Comparison of ENCODE assay signal across 10 cellular contexts in the genomic region with DNA sequence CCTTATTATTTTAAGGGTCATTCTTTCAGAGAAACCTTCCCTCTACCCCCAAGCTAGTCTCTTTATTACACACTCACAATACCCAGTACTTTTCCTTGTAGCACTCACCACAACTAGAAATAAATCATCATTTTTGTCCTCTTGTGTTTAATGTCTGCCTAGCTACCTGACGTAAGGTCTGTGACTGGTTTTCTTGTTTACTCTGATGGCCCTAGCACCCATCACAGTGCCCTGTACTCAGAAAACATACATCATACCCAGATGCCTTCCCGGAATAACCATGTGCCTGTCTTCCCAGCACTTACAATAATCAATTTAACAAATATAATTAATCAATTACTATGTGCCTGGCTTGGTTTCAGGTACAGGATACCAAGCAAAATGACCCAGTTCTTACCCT. TPM values are rescaled to one million over a fixed set of nuclear protein-coding genes. Genes with fewer than 3 reads are reported as not detected.
DNase-seq lines count a peak whose midpoint lies in the region; ATAC-seq, FAIRE-seq and TF ChIP-seq lines count a peak whose summit lies in the region.
"Had no signal": no experiment of that assay in that cellular context is flagged by ENCODE, and none has a peak within 500 bp of the region (broad histone marks: within the 10 kb centered on the region; RNA-seq: fewer than 3 reads in every experiment).

No MANE protein-coding gene starts in this region.

- no peaks in the 10 kb centered on the region for H3K9me3 Mint-ChIP-seq in activated naive CD4-positive, alpha-beta T cell treated with anti-CD3 and anti-CD28 coated beads, Interleukin-2, amount 10 ng/mL, durations not matched to agents 7 days and 5 days
- H3K9me3 Mint-ChIP-seq in activated T-helper 2 cell treated with anti-CD3 and anti-CD28 coated beads, Interferon-gamma antibody, Interleukin-2, Interleukin-4, amounts not matched to agents 10 μg/mL and 5 μg/mL and 100 μg/mL, durations not matched to agents 14 hours and 24 hours and 36 hours = no peaks in the 10 kb centered on the region

- H3K27ac Mint-ChIP-seq in activated naive CD4-positive, alpha-beta T cell treated with anti-CD3 and anti-CD28 coated beads, Interleukin-2, amount 10 ng/mL, durations not matched to agents 7 days and 5 days = peak overlapping the region; percentile 85
- H3K27ac Mint-ChIP-seq in activated T-helper 2 cell treated with anti-CD3 and anti-CD28 coated beads, Interferon-gamma antibody, Interleukin-2, Interleukin-4, amounts not matched to agents 10 μg/mL and 5 μg/mL and 100 μg/mL, durations not matched to agents 14 hours and 24 hours and 36 hours = peak overlapping the region; percentile 98

- DNase-seq in activated naive CD4-positive, alpha-beta T cell treated with anti-CD3 and anti-CD28 coated beads, Interleukin-2, amount 10 ng/mL, durations not matched to agents 7 days and 5 days = no peak
- DNase-seq in activated naive CD4-positive, alpha-beta T cell (lab: John Stamatoyannopoulos, UW) = no peak
- DNase-seq in activated T-helper 2 cell treated with anti-CD3 and anti-CD28 coated beads, Interferon-gamma antibody, Interleukin-2, Interleukin-4, amounts not matched to agents 10 μg/mL and 5 μg/mL and 100 μg/mL, durations not matched to agents 14 hours and 24 hours and 36 hours (ENCODE audit: low spot score) = no peak
- DNase-seq in frontal cortex (ENCODE audit: low spot score in 2 of 2) = no peak
- DNase-seq in D721Med (ENCODE audit: insufficient read length, low spot score) = no peak

- no peak overlapping the region for H3K4me3 ChIP-seq in iPS-18a (ENCODE audit: low read length)
- no peak overlapping the region for H3K4me3 ChIP-seq in stomach smooth muscle (ENCODE audit: low read length in 2 of 2)
- H3K4me3 ChIP-seq: mucosa of descending colon had no signal

- intact Hi-C loops in activated T-helper 2 cell treated with anti-CD3 and anti-CD28 coated beads, Interferon-gamma antibody, Interleukin-2, Interleukin-4, amounts not matched to agents 10 μg/mL and 5 μg/mL and 100 μg/mL, durations not matched to agents 14 hours and 24 hours and 36 hours (cut with micrococcal nuclease) = no loop called here

- H3K4me3 Mint-ChIP-seq in activated naive CD4-positive, alpha-beta T cell treated with anti-CD3 and anti-CD28 coated beads, Interleukin-2, amount 10 ng/mL, durations not matched to agents 7 days and 5 days = no peak overlapping the region
- peak overlapping the region; percentile 66 for H3K4me3 Mint-ChIP-seq in activated T-helper 2 cell treated with anti-CD3 and anti-CD28 coated beads, Interferon-gamma antibody, Interleukin-2, Interleukin-4, amounts not matched to agents 10 μg/mL and 5 μg/mL and 100 μg/mL, durations not matched to agents 14 hours and 24 hours and 36 hours (ENCODE audit: low read depth)

- FAIRE-seq in frontal cortex (lab: Jason Lieb, UNC) (no peak), D721Med (lab: Jason Lieb, UNC) (no peak)
- FAIRE-seq: endometrium had no signal

- H3K9me3 ChIP-seq in iPS-18a (ENCODE audit: control insufficient read depth, low read depth, low read length) (no peaks in the 10 kb centered on the region), stomach smooth muscle (ENCODE audit: control insufficient read depth in 2 of 2, low read length in 2 of 2) (no peaks in the 10 kb centered on the region)
- H3K9me3 ChIP-seq: mucosa of descending colon had no signal

- peaks cover 3% of the 10 kb centered on the region for H3K36me3 Mint-ChIP-seq in activated naive CD4-positive, alpha-beta T cell treated with anti-CD3 and anti-CD28 coated beads, Interleukin-2, amount 10 ng/mL, durations not matched to agents 7 days and 5 days
- peaks cover 4% of the 10 kb centered on the region for H3K36me3 Mint-ChIP-seq in activated T-helper 2 cell treated with anti-CD3 and anti-CD28 coated beads, Interferon-gamma antibody, Interleukin-2, Interleukin-4, amounts not matched to agents 10 μg/mL and 5 μg/mL and 100 μg/mL, durations not matched to agents 14 hours and 24 hours and 36 hours (ENCODE audit: low read depth)

- H3K4me1 ChIP-seq in iPS-18a (ENCODE audit: control insufficient read depth, low read depth, low read length) = peaks cover 28% of the 10 kb centered on the region
- H3K4me1 ChIP-seq in stomach smooth muscle (ENCODE audit: control insufficient read depth, insufficient read depth, low read length) = peaks cover 25% of the 10 kb centered on the region

- no peak for TF ChIP-seq CTCF in D721Med (IDR thresholded peaks at IDR 0.05; ENCODE audit: insufficient read depth, missing control alignments)

- CTCF ChIA-PET in activated naive CD4-positive, alpha-beta T cell treated with anti-CD3 and anti-CD28 coated beads, Interleukin-2, amount 10 ng/mL, durations not matched to agents 7 days and 5 days (lab: Charles Lee) = interaction anchor here (1.1 to 1.7 kb wide), 2 partner anchors 18 to 57 kb away, joined by 3 to 5 read pairs; no protein-coding TSS in a partner anchor

- H3K27ac ChIP-seq in iPS-18a (ENCODE audit: low read length) (no peak overlapping the region), stomach smooth muscle (ENCODE audit: low read length) (peak overlapping the region; percentile 84)

- H3K36me3 ChIP-seq in iPS-18a (ENCODE audit: control insufficient read depth, low read depth, low read length) (no peaks in the 10 kb centered on the region), stomach smooth muscle (ENCODE audit: control insufficient read depth in 2 of 2, insufficient read depth in 2 of 2, low read length in 2 of 2) (no peaks in the 10 kb centered on the region)

- no peaks in the 10 kb centered on the region for H3K27me3 ChIP-seq in iPS-18a (ENCODE audit: control insufficient read depth, insufficient read depth, low read length)
- no peaks in the 10 kb centered on the region for H3K27me3 ChIP-seq in stomach smooth muscle (ENCODE audit: control insufficient read depth in 1 of 2, insufficient read depth in 2 of 2, low read length in 2 of 2)

- H3K4me1 Mint-ChIP-seq in activated naive CD4-positive, alpha-beta T cell treated with anti-CD3 and anti-CD28 coated beads, Interleukin-2, amount 10 ng/mL, durations not matched to agents 7 days and 5 days = peaks cover 75% of the 10 kb centered on the region
- peaks cover 63% of the 10 kb centered on the region for H3K4me1 Mint-ChIP-seq in activated T-helper 2 cell treated with anti-CD3 and anti-CD28 coated beads, Interferon-gamma antibody, Interleukin-2, Interleukin-4, amounts not matched to agents 10 μg/mL and 5 μg/mL and 100 μg/mL, durations not matched to agents 14 hours and 24 hours and 36 hours (ENCODE audit: low read depth)

- H3K9ac ChIP-seq in iPS-18a (ENCODE audit: low read length) (peak overlapping the region; percentile 10), stomach smooth muscle (ENCODE audit: low read length in 2 of 2) (peak overlapping the region in 1 of 2 donors; percentile 50)

- H3K27me3 Mint-ChIP-seq in activated naive CD4-positive, alpha-beta T cell treated with anti-CD3 and anti-CD28 coated beads, Interleukin-2, amount 10 ng/mL, durations not matched to agents 7 days and 5 days = peaks cover 7% of the 10 kb centered on the region
- no peaks in the 10 kb centered on the region for H3K27me3 Mint-ChIP-seq in activated T-helper 2 cell treated with anti-CD3 and anti-CD28 coated beads, Interferon-gamma antibody, Interleukin-2, Interleukin-4, amounts not matched to agents 10 μg/mL and 5 μg/mL and 100 μg/mL, durations not matched to agents 14 hours and 24 hours and 36 hours (ENCODE audit: low read depth)

- no peak for ATAC-seq in GM21619 (IDR thresholded peaks at IDR 0.05; ENCODE audit: unreplicated experiment)

RNA-seq across cellular contexts. Expression of gene IER3, which starts 25.8 kb away (rescaled TPM):
- 185 and 190 TPM in 2 replicates for total RNA-seq in activated T-helper 2 cell treated with anti-CD3 and anti-CD28 coated beads, Interferon-gamma antibody, Interleukin-2, Interleukin-4, amounts not matched to agents 10 μg/mL and 5 μg/mL and 100 μg/mL, durations not matched to agents 14 hours and 24 hours and 36 hours
- 2.4 TPM for total RNA-seq in frontal cortex

RNA-seq across cellular contexts. Expression of gene FLOT1, which starts 27.7 kb away (rescaled TPM):
- total RNA-seq in activated T-helper 2 cell treated with anti-CD3 and anti-CD28 coated beads, Interferon-gamma antibody, Interleukin-2, Interleukin-4, amounts not matched to agents 10 μg/mL and 5 μg/mL and 100 μg/mL, durations not matched to agents 14 hours and 24 hours and 36 hours = 201 and 214 TPM in 2 replicates
- 46.9 TPM for total RNA-seq in frontal cortex

RNA-seq across cellular contexts. Expression of gene TUBB, which starts 50.0 kb away (rescaled TPM):
- total RNA-seq in activated T-helper 2 cell treated with anti-CD3 and anti-CD28 coated beads, Interferon-gamma antibody, Interleukin-2, Interleukin-4, amounts not matched to agents 10 μg/mL and 5 μg/mL and 100 μg/mL, durations not matched to agents 14 hours and 24 hours and 36 hours = 1,115 and 1,128 TPM in 2 replicates
- total RNA-seq in frontal cortex = 1,325 TPM

RNA-seq across cellular contexts. Expression of gene MDC1, which starts 53.1 kb away (rescaled TPM):
- total RNA-seq in activated T-helper 2 cell treated with anti-CD3 and anti-CD28 coated beads, Interferon-gamma antibody, Interleukin-2, Interleukin-4, amounts not matched to agents 10 μg/mL and 5 μg/mL and 100 μg/mL, durations not matched to agents 14 hours and 24 hours and 36 hours = 88.3 and 96.6 TPM in 2 replicates
- total RNA-seq in frontal cortex = 4.1 TPM

Comparison
In these comparisons a context has a peak if more than half of its experiments do, and no peak if none do; other contexts are left out.
1. RNA of gene IER3, which starts 25.8 kb away (total RNA-seq): 185 to 190 TPM in activated T-helper 2 cell treated with anti-CD3 and anti-CD28 coated beads, Interferon-gamma antibody, Interleukin-2, Interleukin-4, amounts not matched to agents 10 μg/mL and 5 μg/mL and 100 μg/mL, durations not matched to agents 14 hours and 24 hours and 36 hours; 2.4 TPM in frontal cortex (single experiment); every median in the first group is over 10 times any median in the second.